ENCODE assay signal across 16 cellular contexts in genomic region chr4:25844957-25845712, GRCh38. TPM values are rescaled to one million over a fixed set of nuclear protein-coding genes. Genes with fewer than 3 reads are reported as not detected.
A peak's percentile ranks its signal among the peaks of the same experiment; 100 is the strongest.
DNase-seq lines count a peak whose midpoint lies in the region; ATAC-seq and TF ChIP-seq lines count a peak whose summit lies in the region.
"Had no signal": no experiment of that assay in that cellular context is flagged by ENCODE, and none has a peak within 500 bp of the region (broad histone marks: within the 10 kb centered on the region; RNA-seq: fewer than 3 reads in every experiment).

No MANE protein-coding gene starts in this region.

- H3K4me2 ChIP-seq in OCI-LY3 (ENCODE audit: low read length): peak overlapping the region; percentile 12; the same call in 1 of the 2 replicates
- H3K4me2 ChIP-seq: A549 had no signal

- H3K27ac ChIP-seq in OCI-LY3 (ENCODE audit: low read length): no peak overlapping the region
- no peak overlapping the region for H3K27ac ChIP-seq in CD4-positive, alpha-beta memory T cell (ENCODE audit: low read depth, low read length)
- H3K27ac ChIP-seq: A549 had no signal

- H3K36me3 ChIP-seq in OCI-LY3 (replicated peaks; ENCODE audit: low read depth, low read length): peaks cover 37% of the 10 kb centered on the region
- H3K36me3 ChIP-seq in CD4-positive, alpha-beta memory T cell (ENCODE audit: insufficient read depth, low read length): peaks cover 19% of the 10 kb centered on the region

- peaks cover 31% of the 10 kb centered on the region for H3K79me2 ChIP-seq in OCI-LY3 (ENCODE audit: low read length)

- CTCF ChIA-PET in CD4-positive, alpha-beta memory T cell (lab: Charles Lee; ENCODE audit: partially characterized antibody): no interaction called here

- H2AFZ ChIP-seq in OCI-LY3 (ENCODE audit: low read depth, low read length): no peak overlapping the region

- H3K27me3 ChIP-seq in OCI-LY3 (ENCODE audit: low read depth, low read length): no peaks in the 10 kb centered on the region
- no peaks in the 10 kb centered on the region for H3K27me3 ChIP-seq in CD4-positive, alpha-beta memory T cell (ENCODE audit: insufficient read depth, low read length)
- H3K27me3 ChIP-seq: upper lobe of left lung had no signal

- H3K9me3 Mint-ChIP-seq in activated T-cell treated with anti-CD3 and anti-CD28 coated beads, Interleukin-2, amount 50 U/mL, for 4 hours: no peaks in the 10 kb centered on the region
- no peaks in the 10 kb centered on the region for H3K9me3 Mint-ChIP-seq in activated naive CD8-positive, alpha-beta T cell treated with anti-CD3 and anti-CD28 coated beads, Interleukin-2, amount 50 U/mL, for 24 hours
- H3K9me3 Mint-ChIP-seq in stimulated activated naive CD8-positive, alpha-beta T cell treated with anti-CD3 and anti-CD28 coated beads, Interleukin-15, amount 100 ng/mL, for 72 hours: no peaks in the 10 kb centered on the region
- no peaks in the 10 kb centered on the region for H3K9me3 Mint-ChIP-seq in CD4-positive, alpha-beta memory T cell

- peak overlapping the region; percentile 37 for H3K27ac Mint-ChIP-seq in activated naive CD8-positive, alpha-beta T cell treated with anti-CD3 and anti-CD28 coated beads, Interleukin-2, amount 50 U/mL, for 24 hours
- H3K27ac Mint-ChIP-seq in stimulated activated naive CD8-positive, alpha-beta T cell treated with anti-CD3 and anti-CD28 coated beads, Interleukin-15, amount 100 ng/mL, for 72 hours: no peak overlapping the region
- peak overlapping the region in 1 of 7 donors; percentile 60 for H3K27ac Mint-ChIP-seq in CD4-positive, alpha-beta memory T cell

- DNase-seq in activated T-cell treated with anti-CD3 and anti-CD28 coated beads, Interleukin-2, amount 50 U/mL, for 4 hours: no peak
- DNase-seq in activated T-cell treated with anti-CD3 and anti-CD28 coated beads, Interleukin-2, amount 50 U/mL, for 48 hours: no peak
- DNase-seq in activated naive CD8-positive, alpha-beta T cell treated with anti-CD3 and anti-CD28 coated beads, Interleukin-2, amount 50 U/mL, for 24 hours: no peak
- no peak for DNase-seq in stimulated activated naive CD8-positive, alpha-beta T cell treated with anti-CD3 and anti-CD28 coated beads, Interleukin-15, amount 100 ng/mL, for 72 hours
- no peak for DNase-seq in CD4-positive, alpha-beta memory T cell
- DNase-seq in OCI-M2 (lab: John Stamatoyannopoulos, UW; ENCODE audit: unreplicated experiment): no peak
- DNase-seq: DMS79 treated with DMSO at 0.1 percent for 48 hours; hippocampal formation; NCI-H2227 treated with DMSO at 0.1 percent for 48 hours; stimulated activated naive CD4-positive, alpha-beta T cell treated with Interleukin-2 at 50 U/mL for 16 hours; upper lobe of left lung had no signal

- H3K4me1 ChIP-seq in OCI-LY3 (ENCODE audit: low read length): peaks cover 34% of the 10 kb centered on the region
- H3K4me1 ChIP-seq in CD4-positive, alpha-beta memory T cell (ENCODE audit: insufficient read depth, low read length): peaks cover 33% of the 10 kb centered on the region
- H3K4me1 ChIP-seq: A549 had no signal

- H3K9ac ChIP-seq in OCI-LY3 (ENCODE audit: low read length): no peak overlapping the region

- no peak overlapping the region for H3K4me3 ChIP-seq in OCI-LY3 (ENCODE audit: low read length)
- H3K4me3 ChIP-seq in CD4-positive, alpha-beta memory T cell (ENCODE audit: low read length in 2 of 2): no peak overlapping the region
- H3K4me3 ChIP-seq: A549, upper lobe of left lung had no signal

- ATAC-seq in activated T-cell treated with anti-CD3 and anti-CD28 coated beads, Interleukin-2, amount 50 U/mL, for 4 hours: peak; percentile 19 to 32
- peak; percentile 59 for ATAC-seq in activated naive CD8-positive, alpha-beta T cell treated with anti-CD3 and anti-CD28 coated beads, Interleukin-2, amount 50 U/mL, for 24 hours
- ATAC-seq in stimulated activated naive CD8-positive, alpha-beta T cell treated with anti-CD3 and anti-CD28 coated beads, Interleukin-15, amount 100 ng/mL, for 72 hours: peak; percentile 67
- ATAC-seq in HG02763 (IDR thresholded peaks at IDR 0.05; ENCODE audit: unreplicated experiment): no peak
- ATAC-seq: A549 had no signal

- no peak overlapping the region for H3K4me3 Mint-ChIP-seq in activated T-cell treated with anti-CD3 and anti-CD28 coated beads, Interleukin-2, amount 50 U/mL, for 4 hours
- H3K4me3 Mint-ChIP-seq in activated naive CD8-positive, alpha-beta T cell treated with anti-CD3 and anti-CD28 coated beads, Interleukin-2, amount 50 U/mL, for 24 hours: no peak overlapping the region
- no peak overlapping the region for H3K4me3 Mint-ChIP-seq in stimulated activated naive CD8-positive, alpha-beta T cell treated with anti-CD3 and anti-CD28 coated beads, Interleukin-15, amount 100 ng/mL, for 72 hours
- H3K4me3 Mint-ChIP-seq in CD4-positive, alpha-beta memory T cell: no peak overlapping the region
- H3K4me3 Mint-ChIP-seq: CD14-positive monocyte, neural crest cell had no signal

- no peak for TF ChIP-seq CTCF in OCI-LY3 (IDR thresholded peaks at IDR 0.05; ENCODE audit: low read depth, low read length)

- H3K27me3 Mint-ChIP-seq in activated T-cell treated with anti-CD3 and anti-CD28 coated beads, Interleukin-2, amount 50 U/mL, for 4 hours (ENCODE audit: low read depth): no peaks in the 10 kb centered on the region
- H3K27me3 Mint-ChIP-seq in activated naive CD8-positive, alpha-beta T cell treated with anti-CD3 and anti-CD28 coated beads, Interleukin-2, amount 50 U/mL, for 24 hours: no peaks in the 10 kb centered on the region
- no peaks in the 10 kb centered on the region for H3K27me3 Mint-ChIP-seq in stimulated activated naive CD8-positive, alpha-beta T cell treated with anti-CD3 and anti-CD28 coated beads, Interleukin-15, amount 100 ng/mL, for 72 hours
- no peaks in the 10 kb centered on the region for H3K27me3 Mint-ChIP-seq in CD4-positive, alpha-beta memory T cell

- POLR2A ChIA-PET in CD4-positive, alpha-beta memory T cell (lab: Charles Lee; ENCODE audit: partially characterized antibody): no interaction called here

- peaks cover 37% of the 10 kb centered on the region for H3K36me3 Mint-ChIP-seq in activated T-cell treated with anti-CD3 and anti-CD28 coated beads, Interleukin-2, amount 50 U/mL, for 4 hours (ENCODE audit: insufficient read depth)
- H3K36me3 Mint-ChIP-seq in activated naive CD8-positive, alpha-beta T cell treated with anti-CD3 and anti-CD28 coated beads, Interleukin-2, amount 50 U/mL, for 24 hours (ENCODE audit: low read depth): peaks cover 34% of the 10 kb centered on the region
- peaks cover 42 to 49% of the 10 kb centered on the region in 2 donors for H3K36me3 Mint-ChIP-seq in CD4-positive, alpha-beta memory T cell
- H3K36me3 Mint-ChIP-seq: CD14-positive monocyte had no signal

- peaks cover 59% of the 10 kb centered on the region for H3K4me1 Mint-ChIP-seq in activated T-cell treated with anti-CD3 and anti-CD28 coated beads, Interleukin-2, amount 50 U/mL, for 4 hours (ENCODE audit: low read depth)
- H3K4me1 Mint-ChIP-seq in activated naive CD8-positive, alpha-beta T cell treated with anti-CD3 and anti-CD28 coated beads, Interleukin-2, amount 50 U/mL, for 24 hours: peaks cover 64% of the 10 kb centered on the region
- peaks cover 72% of the 10 kb centered on the region for H3K4me1 Mint-ChIP-seq in stimulated activated naive CD8-positive, alpha-beta T cell treated with anti-CD3 and anti-CD28 coated beads, Interleukin-15, amount 100 ng/mL, for 72 hours
- H3K4me1 Mint-ChIP-seq in CD4-positive, alpha-beta memory T cell: peaks cover 43 to 83% (median 60%) of the 10 kb centered on the region in 4 donors
- H3K4me1 Mint-ChIP-seq: neural crest cell had no signal

- intact Hi-C loops in CD4-positive, alpha-beta memory T cell (cut with micrococcal nuclease): loop anchor here (5.0 kb wide), 2 partner anchors 67 to 482 kb away; partner anchors contain the start of gene SMIM20

- H4K20me1 ChIP-seq in OCI-LY3 (ENCODE audit: insufficient read depth, low read length): peaks cover 91% of the 10 kb centered on the region

- H3K9me3 ChIP-seq in OCI-LY3 (ENCODE audit: insufficient read depth, low read length): no peaks in the 10 kb centered on the region
- no peaks in the 10 kb centered on the region for H3K9me3 ChIP-seq in CD4-positive, alpha-beta memory T cell (ENCODE audit: control insufficient read depth in 1 of 2, low read length in 2 of 2)
- H3K9me3 ChIP-seq: A549, upper lobe of left lung had no signal

RNA-seq across cellular contexts. Expression of gene SEL1L3, which starts 17.7 kb away (rescaled TPM):
- total RNA-seq in activated T-cell treated with anti-CD3 and anti-CD28 coated beads, Interleukin-2, amount 50 U/mL, for 4 hours: 10 to 100 TPM; 13.7 to 21.9 (median 19.1) TPM
- 10 to 100 TPM; 61.4 to 64.3 TPM for total RNA-seq in CD4-positive, alpha-beta memory T cell
- 10 to 100 TPM; 61.3 to 68.8 TPM for polyA plus RNA-seq in CD4-positive, alpha-beta memory T cell
